ENCODE assay signal across 8 cellular contexts in genomic region chr13:107124129-107124718, GRCh38.
A peak's percentile ranks its signal among the peaks of the same experiment; 100 is the strongest.
DNase-seq lines count a peak whose midpoint lies in the region; ATAC-seq and TF ChIP-seq lines count a peak whose summit lies in the region.

No MANE protein-coding gene starts in this region.

- no peaks in the 10 kb centered on the region for H3K27me3 Mint-ChIP-seq in natural killer cell (ENCODE audit: low read depth in 2 of 2)
- H3K27me3 Mint-ChIP-seq in CD4-positive, alpha-beta T cell: no peaks in the 10 kb centered on the region

- H3K4me1 Mint-ChIP-seq in natural killer cell: no peaks in the 10 kb centered on the region
- no peaks in the 10 kb centered on the region for H3K4me1 Mint-ChIP-seq in CD4-positive, alpha-beta T cell (ENCODE audit: low read depth)

- no peaks in the 10 kb centered on the region for H3K36me3 ChIP-seq in thoracic aorta

- H3K9me3 Mint-ChIP-seq in natural killer cell: peaks cover 10 to 12% of the 10 kb centered on the region in 2 donors
- no peaks in the 10 kb centered on the region for H3K9me3 Mint-ChIP-seq in CD4-positive, alpha-beta T cell

- H3K27me3 ChIP-seq in thoracic aorta (replicated peaks; ENCODE audit: insufficient read depth): no peaks in the 10 kb centered on the region
- H3K27me3 ChIP-seq in CD4-positive, alpha-beta T cell (ENCODE audit: control insufficient read depth, insufficient read depth, low read length): no peaks in the 10 kb centered on the region

- H3K27ac Mint-ChIP-seq in natural killer cell: no peak overlapping the region
- H3K27ac Mint-ChIP-seq in CD4-positive, alpha-beta T cell: no peak overlapping the region

- H3K4me3 ChIP-seq in foreskin fibroblast (ENCODE audit: low read depth in 1 of 2, low read length in 2 of 2): no peak overlapping the region
- no peak overlapping the region for H3K4me3 ChIP-seq in thoracic aorta

- intact Hi-C loops in natural killer cell (cut with micrococcal nuclease): no loop called here
- intact Hi-C loops in CD4-positive, alpha-beta T cell (cut with DNase I, micrococcal nuclease): no loop called here

- CTCF ChIA-PET in CD4-positive, alpha-beta T cell (lab: Charles Lee): no interaction called here

- no peak overlapping the region for H3K27ac ChIP-seq in thoracic aorta
- H3K27ac ChIP-seq in CD4-positive, alpha-beta T cell (ENCODE audit: low read depth, low read length): no peak overlapping the region

- POLR2A ChIA-PET in CD4-positive, alpha-beta T cell (lab: Charles Lee): no interaction called here

- no peaks in the 10 kb centered on the region for H3K36me3 Mint-ChIP-seq in natural killer cell
- no peaks in the 10 kb centered on the region for H3K36me3 Mint-ChIP-seq in CD4-positive, alpha-beta T cell (ENCODE audit: low read depth)

- no peaks in the 10 kb centered on the region for H3K9me3 ChIP-seq in thoracic aorta
- no peaks in the 10 kb centered on the region for H3K9me3 ChIP-seq in CD4-positive, alpha-beta T cell (ENCODE audit: control insufficient read depth, low read length)

- peaks cover 0 to 3% of the 10 kb centered on the region in 2 donors for H3K4me1 ChIP-seq in thoracic aorta (ENCODE audit: control insufficient read depth in 1 of 2, low read depth in 2 of 2)

- TF ChIP-seq CTCF in foreskin fibroblast (IDR thresholded peaks at IDR 0.05; ENCODE audit: low read depth, low read length) (peak; percentile 38), thoracic aorta (IDR thresholded peaks at IDR 0.05) (peak; percentile 75), natural killer cell (IDR thresholded peaks at IDR 0.05) (no peak)
- TF ChIP-seq CTCF in CD4-positive, alpha-beta T cell (IDR thresholded peaks at IDR 0.05): no peak

- no peak for ATAC-seq in thoracic aorta (ENCODE audit: insufficient number of reproducible peaks, low FRiP score, low read depth)
- ATAC-seq in GM18858 (IDR thresholded peaks at IDR 0.05; ENCODE audit: unreplicated experiment): no peak
- ATAC-seq in natural killer cell: no peak
- ATAC-seq in CD4-positive, alpha-beta T cell (ENCODE audit: poor library complexity): no peak

- no peak overlapping the region for H3K4me3 Mint-ChIP-seq in natural killer cell
- no peak overlapping the region for H3K4me3 Mint-ChIP-seq in CD4-positive, alpha-beta T cell

- DNase-seq in SHP77 (lab: John Stamatoyannopoulos, UW) (peak; percentile 15 to 40), SHP77 treated with DMSO at 0.1 percent for 48 hours (lab: John Stamatoyannopoulos, UW) (no peak), OCI-M1 (lab: John Stamatoyannopoulos, UW) (peak; percentile 70), foreskin fibroblast (peak in 1 of 2 donors; percentile 27), thoracic aorta (ENCODE audit: low spot score) (no peak), natural killer cell (no peak)
- no peak for DNase-seq in CD4-positive, alpha-beta T cell

Comparison
In these comparisons a context has a peak if more than half of its experiments do, and no peak if none do; other contexts are left out.
1. DNase-seq: peak in SHP77 (2 of 2) and OCI-M1 (single experiment); none in SHP77 treated with DMSO at 0.1 percent for 48 hours (single experiment), thoracic aorta (single experiment), natural killer cell (single experiment) and CD4-positive, alpha-beta T cell (0 of 10).
2. CTCF ChIP-seq: peak in foreskin fibroblast (single experiment) and thoracic aorta (single experiment); none in natural killer cell (single experiment) and CD4-positive, alpha-beta T cell (single experiment).